ENCODE assay signal across 23 cellular contexts in the genomic region with DNA sequence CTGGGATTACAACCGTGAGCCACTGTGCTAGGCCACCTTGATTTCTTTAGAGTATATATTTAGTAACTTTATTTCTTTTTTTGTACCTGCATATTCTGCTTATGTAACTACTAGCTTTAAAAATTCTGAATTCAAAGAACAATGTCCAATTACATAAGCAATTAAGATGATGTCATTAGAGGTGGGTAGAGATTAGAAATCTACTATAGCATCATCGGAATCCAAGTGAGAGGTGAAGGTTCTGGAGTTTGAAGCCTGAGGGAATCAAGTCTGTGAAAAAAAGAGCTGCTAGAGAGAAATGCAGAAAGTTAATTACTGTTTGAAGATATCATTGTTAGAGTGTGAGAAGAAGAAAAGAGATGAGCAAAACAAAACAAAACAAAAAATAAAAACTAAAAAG.
"Had no signal": no experiment of that assay in that cellular context is flagged by ENCODE, and none has a peak within 500 bp of the region (broad histone marks: within the 10 kb centered on the region; RNA-seq: fewer than 3 reads in every experiment).

No MANE protein-coding gene starts in this region.

- H3K27ac ChIP-seq: coronary artery, dorsolateral prefrontal cortex, esophagus muscularis mucosa, foreskin keratinocyte, gastroesophageal sphincter, heart left ventricle, left lung, lower lobe of right lung had no signal

- H3K36me3 ChIP-seq: esophagus muscularis mucosa, gastroesophageal sphincter, heart left ventricle, left lung, lower lobe of right lung had no signal

- H3K9me3 ChIP-seq: esophagus muscularis mucosa, gastroesophageal sphincter, heart left ventricle, left lung, lower lobe of right lung, mucosa of descending colon had no signal

- H3K4me1 ChIP-seq: esophagus muscularis mucosa, foreskin keratinocyte, gastroesophageal sphincter, heart left ventricle, left lung, lower lobe of right lung had no signal

- H3K4me3 ChIP-seq: coronary artery, dorsolateral prefrontal cortex, esophagus muscularis mucosa, gastroesophageal sphincter, heart left ventricle, hepatocyte, left lung, lower lobe of right lung, mucosa of descending colon had no signal

- H2AFZ ChIP-seq: hepatocyte had no signal

- H3K27me3 ChIP-seq: esophagus muscularis mucosa, gastroesophageal sphincter, heart left ventricle, hepatocyte, left lung had no signal

- DNase-seq: dermis blood vessel endothelial cell; dorsolateral prefrontal cortex; effector CD4-positive, alpha-beta T cell; effector memory CD4-positive, alpha-beta T cell; foreskin keratinocyte; heart left ventricle; hypothalamus; immature natural killer cell; islet precursor cell; kidney; kidney glomerular epithelial cell; left lung; left ventricle myocardium superior; lower lobe of right lung; mesenchymal stem cell; mucosa of descending colon had no signal

- FAIRE-seq: colon, endothelial cell of umbilical vein, frontal cortex, kidney had no signal

- H3K79me2 ChIP-seq: hepatocyte had no signal

- H3K4me2 ChIP-seq: hepatocyte had no signal

- ATAC-seq: foreskin keratinocyte, gastroesophageal sphincter, heart left ventricle, left lung, left ventricle myocardium superior, lower lobe of right lung, mucosa of descending colon had no signal
